ENCODE assay signal across 1 cellular context in the genomic region with DNA sequence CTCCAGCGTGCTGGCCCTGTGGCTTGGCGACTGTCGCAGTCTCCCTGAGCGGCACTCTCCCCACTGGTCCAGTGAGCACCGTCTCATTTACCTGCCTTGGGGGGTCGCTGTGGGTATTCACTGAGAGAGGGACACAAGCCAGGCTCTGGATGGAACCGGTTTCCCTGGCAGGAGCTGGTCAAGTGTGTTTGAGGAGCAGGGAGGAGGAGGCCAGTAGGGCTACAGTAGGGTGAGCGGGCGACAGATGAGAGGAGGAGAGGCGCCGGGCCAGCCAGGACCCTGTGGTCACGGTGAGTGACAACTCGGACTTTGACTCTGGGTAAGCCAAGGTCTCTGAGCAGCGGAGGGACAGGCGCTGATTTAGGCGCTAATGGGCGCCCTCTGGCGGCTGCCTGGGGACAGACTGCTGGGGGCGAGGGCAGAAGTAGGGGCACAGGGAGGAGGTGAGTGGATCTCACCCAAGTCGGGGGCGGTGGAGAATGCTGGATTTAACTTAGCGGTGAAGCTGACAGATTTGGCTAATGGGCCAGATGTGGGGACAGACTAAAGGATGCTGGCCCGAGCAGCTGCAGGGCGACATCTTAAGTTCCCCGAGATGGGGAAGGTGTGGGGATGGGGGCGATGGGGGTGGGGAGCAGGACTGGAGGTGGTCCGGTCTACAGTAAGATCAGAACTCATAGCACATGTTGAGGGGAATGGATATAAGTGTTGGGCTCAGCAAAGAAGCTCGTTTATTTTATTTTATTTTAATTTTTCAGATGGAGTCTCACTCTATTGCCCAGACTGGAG.
A peak's percentile ranks its signal among the peaks of the same experiment; 100 is the strongest.
TF ChIP-seq lines count a peak whose summit lies in the region.

No MANE protein-coding gene starts in this region.

TF ChIP-seq in K562, 482 proteins besides CTCF, POLR2A, EP300 and RAD21 (continued from another document and continues in another):
- TF ChIP-seq, protein P1, sequence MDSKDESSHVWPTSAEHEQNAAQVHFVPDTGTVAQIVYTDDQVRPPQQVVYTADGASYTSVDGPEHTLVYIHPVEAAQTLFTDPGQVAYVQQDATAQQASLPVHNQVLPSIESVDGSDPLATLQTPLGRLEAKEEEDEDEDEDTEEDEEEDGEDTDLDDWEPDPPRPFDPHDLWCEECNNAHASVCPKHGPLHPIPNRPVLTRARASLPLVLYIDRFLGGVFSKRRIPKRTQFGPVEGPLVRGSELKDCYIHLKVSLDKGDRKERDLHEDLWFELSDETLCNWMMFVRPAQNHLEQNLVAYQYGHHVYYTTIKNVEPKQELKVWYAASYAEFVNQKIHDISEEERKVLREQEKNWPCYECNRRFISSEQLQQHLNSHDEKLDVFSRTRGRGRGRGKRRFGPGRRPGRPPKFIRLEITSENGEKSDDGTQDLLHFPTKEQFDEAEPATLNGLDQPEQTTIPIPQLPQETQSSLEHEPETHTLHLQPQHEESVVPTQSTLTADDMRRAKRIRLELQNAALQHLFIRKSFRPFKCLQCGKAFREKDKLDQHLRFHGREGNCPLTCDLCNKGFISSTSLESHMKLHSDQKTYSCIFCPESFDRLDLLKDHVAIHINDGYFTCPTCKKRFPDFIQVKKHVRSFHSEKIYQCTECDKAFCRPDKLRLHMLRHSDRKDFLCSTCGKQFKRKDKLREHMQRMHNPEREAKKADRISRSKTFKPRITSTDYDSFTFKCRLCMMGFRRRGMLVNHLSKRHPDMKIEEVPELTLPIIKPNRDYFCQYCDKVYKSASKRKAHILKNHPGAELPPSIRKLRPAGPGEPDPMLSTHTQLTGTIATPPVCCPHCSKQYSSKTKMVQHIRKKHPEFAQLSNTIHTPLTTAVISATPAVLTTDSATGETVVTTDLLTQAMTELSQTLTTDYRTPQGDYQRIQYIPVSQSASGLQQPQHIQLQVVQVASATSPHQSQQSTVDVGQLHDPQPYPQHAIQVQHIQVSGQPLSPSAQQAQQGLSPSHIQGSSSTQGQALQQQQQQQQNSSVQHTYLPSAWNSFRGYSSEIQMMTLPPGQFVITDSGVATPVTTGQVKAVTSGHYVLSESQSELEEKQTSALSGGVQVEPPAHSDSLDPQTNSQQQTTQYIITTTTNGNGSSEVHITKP (IDR thresholded peaks at IDR 0.05; ENCODE audit: partially characterized antibody): peak; percentile 20
- no peak for TF ChIP-seq ZNF717 (CRISPR knock-in tag; IDR thresholded peaks at IDR 0.05)
- no peak for TF ChIP-seq SREBF2 (CRISPR knock-in tag; IDR thresholded peaks at IDR 0.05)
- TF ChIP-seq ETV1 (tag; conservative IDR thresholded peaks at IDR 0.05; ENCODE audit: low read depth): no peak
- 0 out of 2 replicates have a peak, but pooled peaks have one; percentile 71 for TF ChIP-seq ZNF592 (IDR thresholded peaks at IDR 0.05)
- peak; percentile 56 for TF ChIP-seq SMARCE1 (IDR thresholded peaks at IDR 0.05)
- TF ChIP-seq ZNF318 (IDR thresholded peaks at IDR 0.05; ENCODE audit: borderline replicate concordance in 1 of 2, low read depth in 1 of 2): no peak
- TF ChIP-seq, protein P2, sequence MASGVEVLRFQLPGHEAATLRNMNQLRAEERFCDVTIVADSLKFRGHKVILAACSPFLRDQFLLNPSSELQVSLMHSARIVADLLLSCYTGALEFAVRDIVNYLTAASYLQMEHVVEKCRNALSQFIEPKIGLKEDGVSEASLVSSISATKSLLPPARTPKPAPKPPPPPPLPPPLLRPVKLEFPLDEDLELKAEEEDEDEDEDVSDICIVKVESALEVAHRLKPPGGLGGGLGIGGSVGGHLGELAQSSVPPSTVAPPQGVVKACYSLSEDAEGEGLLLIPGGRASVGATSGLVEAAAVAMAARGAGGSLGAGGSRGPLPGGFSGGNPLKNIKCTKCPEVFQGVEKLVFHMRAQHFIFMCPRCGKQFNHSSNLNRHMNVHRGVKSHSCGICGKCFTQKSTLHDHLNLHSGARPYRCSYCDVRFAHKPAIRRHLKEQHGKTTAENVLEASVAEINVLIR (CRISPR knock-in tag; IDR thresholded peaks at IDR 0.05): no peak
- 0 out of 2 replicates have a peak, but pooled peaks have one; percentile 17 for TF ChIP-seq MTA1 (IDR thresholded peaks at IDR 0.05; ENCODE audit: borderline replicate concordance)
- TF ChIP-seq SMC3 (conservative IDR thresholded peaks at IDR 0.05; ENCODE audit: insufficient read depth, low read depth, low read length): peak; percentile 67
- TF ChIP-seq, protein P3, sequence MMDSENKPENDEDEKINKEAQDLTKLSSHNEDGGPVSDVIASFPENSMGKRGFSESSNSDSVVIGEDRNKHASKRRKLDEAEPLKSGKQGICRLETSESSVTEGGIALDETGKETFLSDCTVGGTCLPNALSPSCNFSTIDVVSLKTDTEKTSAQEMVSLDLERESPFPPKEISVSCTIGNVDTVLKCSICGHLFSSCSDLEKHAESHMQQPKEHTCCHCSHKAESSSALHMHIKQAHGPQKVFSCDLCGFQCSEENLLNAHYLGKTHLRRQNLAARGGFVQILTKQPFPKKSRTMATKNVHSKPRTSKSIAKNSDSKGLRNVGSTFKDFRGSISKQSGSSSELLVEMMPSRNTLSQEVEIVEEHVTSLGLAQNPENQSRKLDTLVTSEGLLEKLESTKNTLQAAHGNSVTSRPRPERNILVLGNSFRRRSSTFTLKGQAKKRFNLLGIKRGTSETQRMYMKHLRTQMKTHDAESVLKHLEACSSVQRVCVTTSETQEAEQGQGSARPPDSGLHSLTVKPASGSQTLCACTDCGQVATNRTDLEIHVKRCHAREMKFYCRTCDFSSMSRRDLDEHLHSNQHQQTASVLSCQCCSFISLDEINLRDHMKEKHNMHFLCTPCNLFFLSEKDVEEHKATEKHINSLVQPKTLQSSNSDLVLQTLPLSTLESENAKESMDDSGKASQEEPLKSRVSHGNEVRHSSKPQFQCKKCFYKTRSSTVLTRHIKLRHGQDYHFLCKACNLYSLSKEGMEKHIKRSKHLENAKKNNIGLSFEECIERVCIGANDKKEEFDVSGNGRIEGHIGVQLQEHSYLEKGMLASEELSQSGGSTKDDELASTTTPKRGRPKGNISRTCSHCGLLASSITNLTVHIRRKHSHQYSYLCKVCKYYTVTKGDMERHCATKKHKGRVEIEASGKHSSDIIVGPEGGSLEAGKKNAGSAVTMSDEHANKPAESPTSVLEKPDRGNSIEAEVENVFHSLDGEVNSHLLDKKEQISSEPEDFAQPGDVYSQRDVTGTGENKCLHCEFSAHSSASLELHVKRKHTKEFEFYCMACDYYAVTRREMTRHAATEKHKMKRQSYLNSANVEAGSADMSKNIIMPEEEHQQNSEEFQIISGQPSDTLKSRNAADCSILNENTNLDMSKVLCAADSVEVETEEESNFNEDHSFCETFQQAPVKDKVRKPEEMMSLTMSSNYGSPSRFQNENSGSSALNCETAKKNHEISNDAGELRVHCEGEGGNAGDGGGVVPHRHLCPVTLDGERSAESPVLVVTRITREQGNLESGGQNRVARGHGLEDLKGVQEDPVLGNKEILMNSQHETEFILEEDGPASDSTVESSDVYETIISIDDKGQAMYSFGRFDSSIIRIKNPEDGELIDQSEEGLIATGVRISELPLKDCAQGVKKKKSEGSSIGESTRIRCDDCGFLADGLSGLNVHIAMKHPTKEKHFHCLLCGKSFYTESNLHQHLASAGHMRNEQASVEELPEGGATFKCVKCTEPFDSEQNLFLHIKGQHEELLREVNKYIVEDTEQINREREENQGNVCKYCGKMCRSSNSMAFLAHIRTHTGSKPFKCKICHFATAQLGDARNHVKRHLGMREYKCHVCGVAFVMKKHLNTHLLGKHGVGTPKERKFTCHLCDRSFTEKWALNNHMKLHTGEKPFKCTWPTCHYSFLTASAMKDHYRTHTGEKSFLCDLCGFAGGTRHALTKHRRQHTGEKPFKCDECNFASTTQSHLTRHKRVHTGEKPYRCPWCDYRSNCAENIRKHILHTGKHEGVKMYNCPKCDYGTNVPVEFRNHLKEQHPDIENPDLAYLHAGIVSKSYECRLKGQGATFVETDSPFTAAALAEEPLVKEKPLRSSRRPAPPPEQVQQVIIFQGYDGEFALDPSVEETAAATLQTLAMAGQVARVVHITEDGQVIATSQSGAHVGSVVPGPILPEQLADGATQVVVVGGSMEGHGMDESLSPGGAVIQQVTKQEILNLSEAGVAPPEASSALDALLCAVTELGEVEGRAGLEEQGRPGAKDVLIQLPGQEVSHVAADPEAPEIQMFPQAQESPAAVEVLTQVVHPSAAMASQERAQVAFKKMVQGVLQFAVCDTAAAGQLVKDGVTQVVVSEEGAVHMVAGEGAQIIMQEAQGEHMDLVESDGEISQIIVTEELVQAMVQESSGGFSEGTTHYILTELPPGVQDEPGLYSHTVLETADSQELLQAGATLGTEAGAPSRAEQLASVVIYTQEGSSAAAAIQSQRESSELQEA (IDR thresholded peaks at IDR 0.05; ENCODE audit: low read depth): no peak
- no peak for TF ChIP-seq MYC (IDR thresholded peaks at IDR 0.05; ENCODE audit: low read depth, low read length)
- no peak for TF ChIP-seq MYC (CRISPR knock-in tag; IDR thresholded peaks at IDR 0.05; ENCODE audit: borderline replicate concordance, low read depth)
- TF ChIP-seq PPARD (CRISPR knock-in tag; IDR thresholded peaks at IDR 0.05): no peak
- TF ChIP-seq, protein P4, sequence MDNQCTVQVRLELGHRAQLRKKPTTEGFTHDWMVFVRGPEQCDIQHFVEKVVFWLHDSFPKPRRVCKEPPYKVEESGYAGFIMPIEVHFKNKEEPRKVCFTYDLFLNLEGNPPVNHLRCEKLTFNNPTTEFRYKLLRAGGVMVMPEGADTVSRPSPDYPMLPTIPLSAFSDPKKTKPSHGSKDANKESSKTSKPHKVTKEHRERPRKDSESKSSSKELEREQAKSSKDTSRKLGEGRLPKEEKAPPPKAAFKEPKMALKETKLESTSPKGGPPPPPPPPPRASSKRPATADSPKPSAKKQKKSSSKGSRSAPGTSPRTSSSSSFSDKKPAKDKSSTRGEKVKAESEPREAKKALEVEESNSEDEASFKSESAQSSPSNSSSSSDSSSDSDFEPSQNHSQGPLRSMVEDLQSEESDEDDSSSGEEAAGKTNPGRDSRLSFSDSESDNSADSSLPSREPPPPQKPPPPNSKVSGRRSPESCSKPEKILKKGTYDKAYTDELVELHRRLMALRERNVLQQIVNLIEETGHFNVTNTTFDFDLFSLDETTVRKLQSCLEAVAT (IDR thresholded peaks at IDR 0.05): peak in 1 of 2 experiments; percentile 57; a peak in 2 of 4 replicates
